ENCODE assay signal across 11 cellular contexts in the genomic region with DNA sequence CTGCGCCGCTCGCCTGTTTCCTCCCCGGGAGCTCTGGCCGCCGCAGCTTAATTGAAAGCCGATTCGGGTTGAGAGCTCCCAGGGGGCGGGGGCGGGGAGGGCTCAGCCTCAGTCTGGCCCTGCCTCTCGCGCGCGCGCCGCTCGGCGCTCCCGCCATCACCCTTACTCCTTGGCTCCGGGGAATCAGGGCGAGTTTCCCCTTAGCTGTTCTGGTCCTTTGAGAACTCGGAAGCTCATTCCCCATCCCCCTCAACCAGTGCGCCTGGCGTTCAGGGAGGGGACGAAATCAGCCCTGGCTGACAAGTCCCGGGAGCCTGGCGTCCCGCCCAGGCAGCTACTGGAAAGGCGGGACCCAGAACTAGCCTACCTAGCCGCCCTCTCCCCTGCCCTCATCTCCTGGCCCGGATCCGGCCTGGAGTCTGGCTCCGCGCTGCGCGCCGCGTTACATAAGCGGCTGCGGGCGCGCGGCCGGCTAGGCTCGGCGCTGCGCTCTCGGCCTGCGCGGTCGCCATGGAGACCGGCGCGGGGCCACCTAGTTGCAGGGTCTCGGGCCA. TPM values are rescaled to one million over a fixed set of nuclear protein-coding genes. Genes with fewer than 3 reads are reported as not detected.
DNase-seq lines count a peak whose midpoint lies in the region; ATAC-seq and TF ChIP-seq lines count a peak whose summit lies in the region.
"Had no signal": no experiment of that assay in that cellular context is flagged by ENCODE, and none has a peak within 500 bp of the region (broad histone marks: within the 10 kb centered on the region; RNA-seq: fewer than 3 reads in every experiment).

No MANE protein-coding gene starts in this region.

- no peaks in the 10 kb centered on the region for H3K9me2 ChIP-seq in PC-9 (ENCODE audit: insufficient read depth)

- no peaks in the 10 kb centered on the region for H3K9me3 ChIP-seq in PC-9 (ENCODE audit: insufficient read depth, low read depth)
- H3K9me3 ChIP-seq in iPS-15b (ENCODE audit: control insufficient read depth, insufficient read depth, low read length), result no peaks in the 10 kb centered on the region
- no peaks in the 10 kb centered on the region for H3K9me3 ChIP-seq in psoas muscle

- no peak overlapping the region for H3K4me3 ChIP-seq in PC-9
- peak overlapping the region; percentile 69 for H3K4me3 ChIP-seq in iPS-15b (ENCODE audit: low read depth, low read length)
- H3K4me3 ChIP-seq in psoas muscle, result no peak overlapping the region

- peak; percentile 8 for DNase-seq in ACHN
- peak; percentile 90 for DNase-seq in NCI-H1092 treated with DMSO at 0.1 percent for 48 hours (lab: John Stamatoyannopoulos, UW)
- no peak for DNase-seq in PC-9
- DNase-seq in psoas muscle, result no peak
- no peak for DNase-seq in foreskin keratinocyte
- no peak for DNase-seq in activated CD8-positive, alpha-beta memory T cell treated with anti-CD3 and anti-CD28 coated beads for 24 hours
- DNase-seq: amniotic stem cell; CD8-positive, alpha-beta T cell had no signal

- in situ Hi-C loops in ACHN (cut with HindIII; ENCODE audit: low pct_ligation_motif_present, low pct_unique_long_range_greater_than_20kb, low sequenced_read_pairs), result no loop called here

- H3K4me2 ChIP-seq in PC-9, result peak overlapping the region; percentile 34; the same call in 1 of the 2 replicates

- POLR2A ChIA-PET in PC-9 (lab: Charles Lee; ENCODE audit: unreplicated experiment), result no interaction called here

- H3F3A ChIP-seq in PC-9 (ENCODE audit: insufficient read depth, low read depth), result no peaks in the 10 kb centered on the region

- no peaks in the 10 kb centered on the region for H3K79me2 ChIP-seq in PC-9 (ENCODE audit: low read depth)

- no peak overlapping the region for H3K27ac ChIP-seq in PC-9
- H3K27ac ChIP-seq in psoas muscle, result no peak overlapping the region
- no peak overlapping the region for H3K27ac ChIP-seq in foreskin keratinocyte

- H3K27me3 ChIP-seq in PC-9 (ENCODE audit: insufficient read depth, low read depth) (peaks cover 64% of the 10 kb centered on the region), iPS-15b (ENCODE audit: control insufficient read depth, insufficient read depth, low read length) (peaks cover 91% of the 10 kb centered on the region), psoas muscle (ENCODE audit: insufficient read depth in 3 of 3, low read length in 2 of 3) (peaks cover 9 to 80% (median 31%) of the 10 kb centered on the region in 3 donors), foreskin keratinocyte (peaks cover 91% of the 10 kb centered on the region)

- CTCF ChIA-PET in PC-9 (lab: Charles Lee), result interaction anchor here (0.6 to 0.7 kb wide), 2 partner anchors 9 to 302 kb away, joined by 7 to 8 read pairs; no protein-coding TSS in a partner anchor

- no peaks in the 10 kb centered on the region for H3K36me3 ChIP-seq in PC-9 (ENCODE audit: low read depth)
- no peaks in the 10 kb centered on the region for H3K36me3 ChIP-seq in iPS-15b (ENCODE audit: control insufficient read depth, insufficient read depth, low read length)
- H3K36me3 ChIP-seq in psoas muscle (ENCODE audit: insufficient read depth in 1 of 2, low read depth in 1 of 2), result no peaks in the 10 kb centered on the region

- peaks cover 17% of the 10 kb centered on the region; the same call in 1 of the 2 replicates for H4K20me1 ChIP-seq in PC-9 (ENCODE audit: insufficient read depth)

- no peak overlapping the region for H2AFZ ChIP-seq in PC-9

- H3K9ac ChIP-seq in iPS-15b (ENCODE audit: low read depth, low read length), result no peak overlapping the region

- H3K4me1 ChIP-seq in PC-9 (replicated peaks; ENCODE audit: insufficient read depth) (no peaks in the 10 kb centered on the region), iPS-15b (ENCODE audit: control insufficient read depth, insufficient read depth, low read length) (peaks cover 2% of the 10 kb centered on the region), psoas muscle (no peaks in the 10 kb centered on the region), foreskin keratinocyte (no peaks in the 10 kb centered on the region)

- ATAC-seq in GM18867 (IDR thresholded peaks at IDR 0.05; ENCODE audit: unreplicated experiment) (no peak), psoas muscle (no peak), foreskin keratinocyte (no peak)
- ATAC-seq: CD8-positive, alpha-beta T cell had no signal

- BruUV-seq in PC-9 (replicated peaks; lab: Mats Ljungman, UMichigan), result no TSS peak

- 1 to 2% (median 1%) methylated on average over 46 to 55 of the region's 55 CpGs for WGBS in psoas muscle, 3 donors

- intact Hi-C loops in PC-9 (cut with micrococcal nuclease; ENCODE audit: unreplicated experiment), result no loop called here
- intact Hi-C loops in psoas muscle (cut with DNase I), result no loop called here

- TF ChIP-seq CTCF in PC-9 (conservative IDR thresholded peaks at IDR 0.05) (no peak), psoas muscle (IDR thresholded peaks at IDR 0.05) (no peak), foreskin keratinocyte (conservative IDR thresholded peaks at IDR 0.05) (no peak)

RNA-seq across cellular contexts. Expression of gene SLC12A5, which starts 2.8 kb away (rescaled TPM):
- total RNA-seq in PC-9 (2021) (6.0 and 8.7 TPM in 2 replicates), psoas muscle (not detected), foreskin keratinocyte (1.7 and 3.2 TPM in 2 replicates)
- polyA plus RNA-seq in psoas muscle (under 1 TPM in 1 of 3 donors, not detected in 2; 0.29 TPM), foreskin keratinocyte (3.6 and 5.9 TPM in 2 replicates)

RNA-seq across cellular contexts. Expression of gene MMP9, which starts 23.1 kb away (rescaled TPM):
- total RNA-seq in PC-9 (2021) (not detected in 2 replicates), psoas muscle (1 to 10 TPM in 1 of 4 donors, under 1 TPM in 3; 0.30 to 1.2 (median 0.53) TPM), foreskin keratinocyte (40.5 and 266 TPM in 2 replicates)
- polyA plus RNA-seq in psoas muscle (under 1 TPM; 0.07 to 0.20 (median 0.19) TPM), foreskin keratinocyte (44.4 and 338 TPM in 2 replicates)
- total RNA-seq: T-helper 2 cell treated with Interferon-gamma antibody and Interleukin-4, amounts not matched to agents 100 ng/mL and 5 ng/mL, for 36 hours had no signal

RNA-seq across cellular contexts. Expression of gene NCOA5, which starts 58.0 kb away (rescaled TPM):
- total RNA-seq in PC-9 (2021) (15.8 and 28.1 TPM in 2 replicates), psoas muscle (10 to 100 TPM; 11.2 to 17.3 (median 12.4) TPM), foreskin keratinocyte (22.9 and 24.9 TPM in 2 replicates)
- polyA plus RNA-seq in psoas muscle (10 to 100 TPM in 1 of 3 donors, 1 to 10 TPM in 2; 8.8 to 17.2 (median 9.6) TPM), foreskin keratinocyte (14.2 and 17.2 TPM in 2 replicates)

RNA-seq across cellular contexts. Expression of gene ZNF335, which starts 59.8 kb away (rescaled TPM):
- total RNA-seq in PC-9 (2021), result 14.1 and 16.3 TPM in 2 replicates
- total RNA-seq in psoas muscle, result 10 to 100 TPM; 10.2 to 11.5 (median 10.9) TPM
- 1 to 10 TPM; 6.9 to 9.0 (median 7.2) TPM for polyA plus RNA-seq in psoas muscle
- total RNA-seq in foreskin keratinocyte, result 14.2 and 15.7 TPM in 2 replicates
- polyA plus RNA-seq in foreskin keratinocyte, result 8.3 and 8.6 TPM in 2 replicates

Comparison
In these comparisons a context has a peak if more than half of its experiments do, and no peak if none do; other contexts are left out.
1. DNase-seq: peak in ACHN (single experiment) and NCI-H1092 treated with DMSO at 0.1 percent for 48 hours (single experiment); none in PC-9 (0 of 2), psoas muscle (0 of 2), foreskin keratinocyte (0 of 2) and activated CD8-positive, alpha-beta memory T cell treated with anti-CD3 and anti-CD28 coated beads for 24 hours (single experiment).
2. RNA of gene MMP9, which starts 23.1 kb away (total RNA-seq): 40.5 to 266 TPM in foreskin keratinocyte; 0.30 to 1.2 TPM in psoas muscle and not detected in PC-9; every median in the first group is over 10 times any median in the second.